ENCODE assay signal across 1 cellular context in genomic region chr5:135135530-135136201, GRCh38.
A peak's percentile ranks its signal among the peaks of the same experiment; 100 is the strongest.
TF ChIP-seq lines count a peak whose summit lies in the region.

No MANE protein-coding gene starts in this region.

TF ChIP-seq in K562, 482 proteins besides CTCF, POLR2A, EP300 and RAD21 (continued from another document and continues in another):
- TF ChIP-seq BCLAF1 (IDR thresholded peaks at IDR 0.05; ENCODE audit: borderline replicate concordance in 1 of 2, control insufficient read depth in 1 of 2, low read depth in 2 of 2, low read length in 1 of 2) (no peak), XRCC5 (IDR thresholded peaks at IDR 0.05; ENCODE audit: low read depth, low read length) (no peak), PBX2 (CRISPR knock-in tag; IDR thresholded peaks at IDR 0.05; ENCODE audit: low read depth) (no peak), PBX2 (tag; conservative IDR thresholded peaks at IDR 0.05; ENCODE audit: low read depth) (0 out of 2 replicates have a peak, but pooled peaks have one; percentile 21), ZBED1 (IDR thresholded peaks at IDR 0.05) (no peak), KLF13 (tag; IDR thresholded peaks at IDR 0.05; ENCODE audit: borderline replicate concordance, low read depth) (no peak), HMG20B (CRISPR knock-in tag; IDR thresholded peaks at IDR 0.05) (no peak), STAG1 (CRISPR knock-in tag; IDR thresholded peaks at IDR 0.05; ENCODE audit: borderline replicate concordance) (no peak), THAP12 (CRISPR knock-in tag; IDR thresholded peaks at IDR 0.05) (no peak), ESRRB (CRISPR knock-in tag; IDR thresholded peaks at IDR 0.05; ENCODE audit: borderline replicate concordance) (no peak), ZNF133 (CRISPR knock-in tag; IDR thresholded peaks at IDR 0.05) (no peak), ZNF232 (CRISPR knock-in tag; IDR thresholded peaks at IDR 0.05) (no peak), HDAC8 (tag; IDR thresholded peaks at IDR 0.05) (no peak), YY1 (IDR thresholded peaks at IDR 0.05; ENCODE audit: borderline replicate concordance in 1 of 3, control insufficient read depth in 1 of 3, extremely low read depth in 1 of 3, insufficient read depth in 3 of 3, insufficient read length in 1 of 3, insufficient replicate concordance in 2 of 3, low read depth in 1 of 3, low read length in 2 of 3) (no peak), REST (CRISPR knock-in tag; IDR thresholded peaks at IDR 0.05; ENCODE audit: low read depth) (no peak), ZNF551 (CRISPR knock-in tag; IDR thresholded peaks at IDR 0.05) (no peak), SIRT6 (IDR thresholded peaks at IDR 0.05; ENCODE audit: low read depth, low read length) (no peak), ZFX (CRISPR knock-in tag; IDR thresholded peaks at IDR 0.05) (no peak), MAFK (IDR thresholded peaks at IDR 0.05; ENCODE audit: low read length) (no peak), DPF2 (IDR thresholded peaks at IDR 0.05) (peak; percentile 53), SFPQ (IDR thresholded peaks at IDR 0.05; ENCODE audit: low read depth, low read length) (no peak), HES1 (IDR thresholded peaks at IDR 0.05; ENCODE audit: low read depth) (peak; percentile 79), STAT5A (IDR thresholded peaks at IDR 0.05; ENCODE audit: borderline replicate concordance, low read length) (no peak), ATF1 (CRISPR knock-in tag; IDR thresholded peaks at IDR 0.05) (no peak), ATF1 (tag; IDR thresholded peaks at IDR 0.05) (peak; percentile 67), ZBTB33 (CRISPR knock-in tag; IDR thresholded peaks at IDR 0.05) (no peak), ZMIZ1 (IDR thresholded peaks at IDR 0.05; ENCODE audit: low read depth in 2 of 2, low read length in 2 of 2) (no peak), CTBP1 (IDR thresholded peaks at IDR 0.05; ENCODE audit: borderline replicate concordance) (peak; percentile 98), RBBP5 (IDR thresholded peaks at IDR 0.05; ENCODE audit: borderline replicate concordance, insufficient read depth, low read length, poor library complexity, severe bottlenecking) (no peak), CCNT2 (IDR thresholded peaks at IDR 0.05; ENCODE audit: borderline replicate concordance, extremely low read depth, insufficient read length, low read depth, low read length) (no peak), E2F3 (CRISPR knock-in tag; IDR thresholded peaks at IDR 0.05) (no peak), TCF15 (CRISPR knock-in tag; IDR thresholded peaks at IDR 0.05) (no peak), CBX1 (IDR thresholded peaks at IDR 0.05; ENCODE audit: low read depth) (no peak), LARP7 (IDR thresholded peaks at IDR 0.05) (no peak), GABPB1 (CRISPR knock-in tag; IDR thresholded peaks at IDR 0.05) (no peak), TCF3 (CRISPR knock-in tag; IDR thresholded peaks at IDR 0.05) (peak; percentile 60), USF2 (CRISPR knock-in tag; IDR thresholded peaks at IDR 0.05) (no peak), ZC3H4 (CRISPR knock-in tag; IDR thresholded peaks at IDR 0.05; ENCODE audit: borderline replicate concordance) (no peak), ZFP30 (CRISPR knock-in tag; IDR thresholded peaks at IDR 0.05; ENCODE audit: borderline replicate concordance) (no peak), TARDBP (IDR thresholded peaks at IDR 0.05) (no peak), ZC3H11A (IDR thresholded peaks at IDR 0.05; ENCODE audit: low read depth, low read length) (no peak)
